ENCODE assay signal across 19 cellular contexts in genomic region chr1:2861988-2862430, GRCh38.
DNase-seq lines count a peak whose midpoint lies in the region; ATAC-seq, FAIRE-seq and TF ChIP-seq lines count a peak whose summit lies in the region.
"Had no signal": no experiment of that assay in that cellular context is flagged by ENCODE, and none has a peak within 500 bp of the region (broad histone marks: within the 10 kb centered on the region; RNA-seq: fewer than 3 reads in every experiment).

No MANE protein-coding gene starts in this region.

- H3K4me3 ChIP-seq in right cardiac atrium (ENCODE audit: low read length), result no peak overlapping the region
- no peak overlapping the region for H3K4me3 ChIP-seq in BLaER1 treated with 17β-estradiol and CSF1 and Interleukin-3, amounts not matched to agents 10 nM and 100 nM
- no peak overlapping the region for H3K4me3 ChIP-seq in kidney (ENCODE audit: low read length in 2 of 2)
- H3K4me3 ChIP-seq in aorta (ENCODE audit: low read length in 2 of 2), result no peak overlapping the region
- H3K4me3 ChIP-seq: A549 had no signal

- H3K9me3 ChIP-seq in right cardiac atrium (ENCODE audit: control insufficient read depth, low read length), result no peaks in the 10 kb centered on the region
- H3K9me3 ChIP-seq in BLaER1 treated with 17β-estradiol and CSF1 and Interleukin-3, amounts not matched to agents 10 nM and 100 nM (replicated peaks in 1 of 11), result peaks cover 0 to 20% (median 6%) of the 10 kb centered on the region in 11 experiments; a peak in 9 of 22 replicates
- H3K9me3 ChIP-seq in kidney (ENCODE audit: control insufficient read depth in 1 of 2, low read length in 2 of 2), result no peaks in the 10 kb centered on the region
- H3K9me3 ChIP-seq in aorta (ENCODE audit: control insufficient read depth, low read length), result no peaks in the 10 kb centered on the region
- H3K9me3 ChIP-seq: A549, BE2C, Caco-2 had no signal

- no peak for TF ChIP-seq CTCF in kidney (IDR thresholded peaks at IDR 0.05; ENCODE audit: borderline replicate concordance, extremely low read depth, insufficient read depth)

- H3K4me1 ChIP-seq in right cardiac atrium (ENCODE audit: control insufficient read depth, insufficient read depth, low read length), result no peaks in the 10 kb centered on the region
- H3K4me1 ChIP-seq in BLaER1 treated with 17β-estradiol and CSF1 and Interleukin-3, amounts not matched to agents 10 nM and 100 nM, result peaks cover 11 to 52% (median 39%) of the 10 kb centered on the region in 10 experiments; a peak in 19 of 20 replicates
- no peaks in the 10 kb centered on the region for H3K4me1 ChIP-seq in kidney (ENCODE audit: control insufficient read depth in 1 of 2, insufficient read depth in 1 of 2, low read depth in 1 of 2, low read length in 2 of 2)
- no peaks in the 10 kb centered on the region for H3K4me1 ChIP-seq in aorta (ENCODE audit: control insufficient read depth in 1 of 2, insufficient read depth in 2 of 2, low read length in 2 of 2)
- H3K4me1 ChIP-seq: A549, BE2C, Caco-2 had no signal

- H3K9ac ChIP-seq in BLaER1 treated with 17β-estradiol and CSF1 and Interleukin-3, amounts not matched to agents 10 nM and 100 nM, result no peak overlapping the region
- H3K9ac ChIP-seq in kidney (ENCODE audit: low read length in 2 of 2), result no peak overlapping the region

- peak overlapping the region in 8 of 11 experiments; percentile 22 to 90 (median 32); a peak in 8 of 22 replicates for H3K4me2 ChIP-seq in BLaER1 treated with 17β-estradiol and CSF1 and Interleukin-3, amounts not matched to agents 10 nM and 100 nM
- H3K4me2 ChIP-seq: A549 had no signal

- H3K27ac ChIP-seq in right cardiac atrium (ENCODE audit: low read length) (no peak overlapping the region), kidney (ENCODE audit: low read depth in 2 of 2, low read length in 2 of 2) (no peak overlapping the region), aorta (ENCODE audit: low read depth in 1 of 2, low read length in 2 of 2) (no peak overlapping the region)
- no peak overlapping the region for H3K27ac ChIP-seq in BLaER1 treated with 17β-estradiol and CSF1 and Interleukin-3, amounts not matched to agents 10 nM and 100 nM
- H3K27ac ChIP-seq: A549 had no signal

- FAIRE-seq in kidney (lab: Jason Lieb, UNC), result no peak
- FAIRE-seq: A549, GM12892, GM19239, HepG2, HTR-8/SVneo had no signal

- H3K27me3 ChIP-seq in right cardiac atrium (ENCODE audit: control insufficient read depth, insufficient read depth) (no peaks in the 10 kb centered on the region), aorta (ENCODE audit: control insufficient read depth in 1 of 2, insufficient read depth in 2 of 2, low read length in 1 of 2) (no peaks in the 10 kb centered on the region)
- H3K27me3 ChIP-seq in BLaER1 treated with 17β-estradiol and CSF1 and Interleukin-3, amounts not matched to agents 10 nM and 100 nM, result peaks cover 6 to 59% (median 27%) of the 10 kb centered on the region in 11 experiments; a peak in 17 of 22 replicates

- peak; percentile 13 for DNase-seq in left cardiac atrium
- no peak for DNase-seq in right cardiac atrium
- peak; percentile 51 for DNase-seq in kidney
- DNase-seq in aorta, result peak; percentile 24 to 55
- DNase-seq in NCI-H128 (lab: John Stamatoyannopoulos, UW; ENCODE audit: unreplicated experiment), result no peak
- DNase-seq: BE2C; Caco-2; CD8-positive, alpha-beta memory T cell; DND-41; GDM1; GOT3; H9 had no signal

- no peaks in the 10 kb centered on the region for H3K36me3 ChIP-seq in BLaER1 treated with 17β-estradiol and CSF1 and Interleukin-3, amounts not matched to agents 10 nM and 100 nM
- H3K36me3 ChIP-seq in kidney (ENCODE audit: control insufficient read depth in 1 of 2, insufficient read depth in 2 of 2, low read length in 2 of 2) (no peaks in the 10 kb centered on the region), aorta (ENCODE audit: control insufficient read depth in 1 of 2, insufficient read depth in 2 of 2, low read length in 1 of 2) (no peaks in the 10 kb centered on the region)
- H3K36me3 ChIP-seq: BE2C had no signal

- 71% methylated on average over 16 of the region's 16 CpGs for WGBS in right cardiac atrium
- WGBS in aorta, 2 donors, result 66% methylated on average over 16 of the region's 16 CpGs

- H4K20me1 ChIP-seq in BLaER1 treated with 17β-estradiol and CSF1 and Interleukin-3, amounts not matched to agents 10 nM and 100 nM, result peaks cover 0 to 40% (median 0%) of the 10 kb centered on the region in 11 experiments; a peak in 9 of 22 replicates

- intact Hi-C loops in left cardiac atrium (cut with DNase I), result no loop called here
- intact Hi-C loops in right cardiac atrium (cut with DNase I), result no loop called here
- intact Hi-C loops in kidney (cut with DNase I), result no loop called here
- intact Hi-C loops in aorta (cut with DNase I), result no loop called here

- no peak for ATAC-seq in left cardiac atrium
- ATAC-seq in right cardiac atrium, result no peak
- ATAC-seq in aorta (ENCODE audit: low FRiP score), result no peak
- ATAC-seq in GM18909 (IDR thresholded peaks at IDR 0.05; ENCODE audit: poor library complexity, unreplicated experiment), result no peak
- ATAC-seq: HepG2 had no signal

Comparison
In these comparisons a context has a peak if more than half of its experiments do, and no peak if none do; other contexts are left out.
1. DNase-seq: peak in left cardiac atrium (single experiment), kidney (single experiment) and aorta (2 of 2); none in right cardiac atrium (0 of 3) and NCI-H128 (single experiment).